Comparison of ENCODE assay signal across 1 cellular context in genomic region chr1:31524196-31524967, GRCh38.
TF ChIP-seq lines count a peak whose summit lies in the region.

No MANE protein-coding gene starts in this region.

TF ChIP-seq in GM23338, 12 proteins besides CTCF, POLR2A, EP300 and RAD21 (continued from another document):
- TF ChIP-seq CREB1 (CRISPR knock-in tag; IDR thresholded peaks at IDR 0.05; ENCODE audit: low read depth) (no peak), ZNF331 (CRISPR knock-in tag; IDR thresholded peaks at IDR 0.05; ENCODE audit: low read depth) (no peak), ZNF462 (CRISPR knock-in tag; IDR thresholded peaks at IDR 0.05) (no peak), NANOG (IDR thresholded peaks at IDR 0.05; ENCODE audit: borderline replicate concordance) (no peak), ETS1 (IDR thresholded peaks at IDR 0.05) (no peak)
TF ChIP-seq in GM23338: peak in this region for 0.
